In genomic region chr6:94559829-94560537, GRCh38 we compare ENCODE assay signal across 1 cellular context.
TF ChIP-seq lines count a peak whose summit lies in the region.

No MANE protein-coding gene starts in this region.

TF ChIP-seq in H1, 55 proteins besides CTCF, POLR2A, EP300 and RAD21 (continued from another document):
- no peak for TF ChIP-seq CHD7 (IDR thresholded peaks at IDR 0.05; ENCODE audit: insufficient replicate concordance, low read length)
- no peak for TF ChIP-seq MAX (IDR thresholded peaks at IDR 0.05)
- no peak for TF ChIP-seq ASH2L (IDR thresholded peaks at IDR 0.05; ENCODE audit: low read length)
- TF ChIP-seq PHF8 (conservative IDR thresholded peaks at IDR 0.05; ENCODE audit: low read depth, low read length): no peak
- no peak for TF ChIP-seq USF2 (IDR thresholded peaks at IDR 0.05; ENCODE audit: low read length)
- TF ChIP-seq BACH1 (IDR thresholded peaks at IDR 0.05; ENCODE audit: low read length): no peak
- TF ChIP-seq EGR1 (IDR thresholded peaks at IDR 0.05; ENCODE audit: borderline replicate concordance, low read depth, low read length): no peak
- no peak for TF ChIP-seq E2F6 (IDR thresholded peaks at IDR 0.05)
- TF ChIP-seq KDM5A (IDR thresholded peaks at IDR 0.05; ENCODE audit: low read length): no peak
- TF ChIP-seq CREB1 (IDR thresholded peaks at IDR 0.05): no peak
- no peak for TF ChIP-seq RBBP5 (IDR thresholded peaks at IDR 0.05; ENCODE audit: borderline replicate concordance, low read depth, low read length)
- no peak for TF ChIP-seq SUZ12 (IDR thresholded peaks at IDR 0.05; ENCODE audit: low read length)
